ENCODE assay signal across 8 cellular contexts in the genomic region with DNA sequence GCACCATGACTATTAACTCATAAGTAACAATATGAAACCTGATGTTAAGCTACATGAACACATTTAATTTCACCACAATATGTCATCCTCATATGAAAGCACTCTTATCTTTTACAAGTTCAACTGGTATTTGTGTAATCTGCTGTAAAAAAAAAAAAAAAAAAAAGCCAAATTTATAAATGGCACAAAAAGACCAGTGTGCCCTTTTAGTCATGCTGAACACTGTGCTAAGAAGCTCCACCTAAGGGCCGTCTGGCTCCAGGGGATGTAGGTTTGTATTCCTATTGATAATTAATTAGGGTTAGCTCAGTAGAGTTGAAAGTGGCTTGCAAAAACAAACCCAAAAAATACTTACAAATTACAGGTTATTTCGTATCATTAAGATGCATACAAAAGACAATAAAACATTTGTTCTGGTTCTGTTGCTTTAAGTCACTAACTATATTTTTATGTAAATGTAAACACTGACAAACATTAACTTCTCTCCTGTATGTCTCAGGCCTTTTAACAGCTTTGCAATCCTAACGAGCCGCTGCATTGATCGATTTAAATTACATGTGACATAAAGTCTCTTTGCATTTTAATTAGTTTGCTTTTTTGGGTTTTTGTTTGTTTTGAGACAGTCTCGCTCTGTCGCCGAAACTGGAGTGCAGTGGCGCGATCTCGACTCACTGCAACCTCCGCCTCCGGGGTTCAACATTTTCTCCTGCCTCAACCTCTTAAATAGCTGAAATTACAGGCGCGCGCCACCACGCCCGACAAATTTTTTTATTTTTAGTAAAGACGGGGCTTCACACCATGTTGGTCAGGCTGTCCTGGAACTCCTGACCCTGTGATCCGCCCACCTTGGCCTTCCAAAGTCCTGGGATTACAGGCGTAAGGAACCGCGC.
DNase-seq lines count a peak whose midpoint lies in the region; TF ChIP-seq lines count a peak whose summit lies in the region.

No MANE protein-coding gene starts in this region.

- peak overlapping the region; percentile 95 to 97 for H3K4me3 Mint-ChIP-seq in H9

- H3K9me3 ChIP-seq in BLaER1 (no peaks in the 10 kb centered on the region), H9 (ENCODE audit: control insufficient read depth, low read depth, low read length) (no peaks in the 10 kb centered on the region), mammary epithelial cell (replicated peaks; ENCODE audit: insufficient read depth, low read length) (no peaks in the 10 kb centered on the region), tibial artery (no peaks in the 10 kb centered on the region)

- intact Hi-C loops in mammary epithelial cell (cut with micrococcal nuclease) (loop anchor here (1.0 to 2.0 kb wide), 3 partner anchors 9 to 935 kb away; a partner anchor contains a TSS), tibial artery (cut with DNase I; ENCODE audit: low total_unique reads) (no loop called here)

- H4K8ac ChIP-seq in H9 (replicated peaks; ENCODE audit: insufficient read length, low read depth, low read length): no peak overlapping the region

- H3K36me3 Mint-ChIP-seq in H9 (ENCODE audit: insufficient read depth in 1 of 3, low read depth in 3 of 3): peaks cover 4 to 9% (median 6%) of the 10 kb centered on the region in 3 experiments; a peak in 5 of 7 replicates

- H4K91ac ChIP-seq in H9 (ENCODE audit: insufficient read length, low read depth, low read length): no peak overlapping the region

- no peak overlapping the region for H2BK5ac ChIP-seq in H9 (ENCODE audit: insufficient read length, low read length)

- H2BK120ac ChIP-seq in H9 (ENCODE audit: low read depth, low read length, poor library complexity, severe bottlenecking): no peak overlapping the region

- H2AFZ ChIP-seq in H9 (ENCODE audit: low read length): no peak overlapping the region
- no peak overlapping the region for H2AFZ ChIP-seq in mammary epithelial cell (ENCODE audit: low read depth, low read length)

- H3K9me3 Mint-ChIP-seq in H9: no peaks in the 10 kb centered on the region; a peak in 2 of 5 replicates

- no peak for TF ChIP-seq CTCF in H9 (conservative IDR thresholded peaks at IDR 0.05)
- TF ChIP-seq CTCF in mammary epithelial cell (conservative IDR thresholded peaks at IDR 0.05 in 1 of 2, IDR thresholded peaks at IDR 0.05 in 1 of 2; ENCODE audit: extremely low read depth in 1 of 2, insufficient read depth in 1 of 2, low read depth in 1 of 2, low read length in 2 of 2): peak in 1 of 2 donors; percentile 19
- no peak for TF ChIP-seq CTCF in tibial artery (IDR thresholded peaks at IDR 0.05)

- H3K27ac Mint-ChIP-seq in H9: peak overlapping the region; percentile 99 to 100 (median 100)

- H3K4me1 Mint-ChIP-seq in H9: peaks cover 29 to 32% of the 10 kb centered on the region in 2 experiments

- no peaks in the 10 kb centered on the region for H3K79me1 ChIP-seq in H9 (ENCODE audit: insufficient read depth, low read depth, low read length, poor library complexity, severe bottlenecking)

- H3K4me3 ChIP-seq in BLaER1 (peak overlapping the region; percentile 86), mammary epithelial cell (replicated peaks in 1 of 3; ENCODE audit: insufficient read depth in 1 of 3, low read depth in 2 of 3, low read length in 3 of 3) (peak overlapping the region; percentile 69 to 90 (median 87)), tibial artery (peak overlapping the region; percentile 63 to 65)

- H3K27ac ChIP-seq in BLaER1: peak overlapping the region; percentile 98
- H3K27ac ChIP-seq in H9 (ENCODE audit: insufficient read length, low read depth, low read length): peak overlapping the region; percentile 90
- peak overlapping the region; percentile 87 for H3K27ac ChIP-seq in mammary epithelial cell (ENCODE audit: insufficient read depth, low read depth, low read length)
- H3K27ac ChIP-seq in tibial artery: peak overlapping the region; percentile 90 to 93

- no peak overlapping the region for H2BK15ac ChIP-seq in H9 (ENCODE audit: low read depth, low read length)

- H3K27me3 Mint-ChIP-seq in H9 (ENCODE audit: low read depth): peaks cover 10% of the 10 kb centered on the region; the same call in 1 of the 2 replicates

- H3K9ac ChIP-seq in BLaER1: peak overlapping the region; percentile 98
- peak overlapping the region; percentile 99 for H3K9ac ChIP-seq in H9 (ENCODE audit: extremely low read depth, insufficient read length, low read length)
- H3K9ac ChIP-seq in mammary epithelial cell (ENCODE audit: insufficient read depth, low read length): peak overlapping the region; percentile 90

- H3T11ph ChIP-seq in H9 (ENCODE audit: low read length): no peak overlapping the region

- H3K4me2 ChIP-seq in BLaER1 (peak overlapping the region; percentile 88), H9 (ENCODE audit: insufficient read depth, insufficient read length, low read length) (peak overlapping the region; percentile 64), mammary epithelial cell (ENCODE audit: insufficient read depth, low read depth, low read length) (peak overlapping the region; percentile 87)

- BruUV-seq in mammary epithelial cell (replicated peaks; lab: Mats Ljungman, UMichigan): no TSS peak

- H2AK5ac ChIP-seq in H9 (ENCODE audit: insufficient read length, low read length): no peak overlapping the region

- no peaks in the 10 kb centered on the region for H3K27me3 ChIP-seq in BLaER1
- no peaks in the 10 kb centered on the region for H3K27me3 ChIP-seq in H9 (ENCODE audit: insufficient read depth, low read length)
- H3K27me3 ChIP-seq in mammary epithelial cell (ENCODE audit: insufficient read depth, low read length): no peaks in the 10 kb centered on the region
- H3K27me3 ChIP-seq in tibial artery: no peaks in the 10 kb centered on the region

- peaks cover 4% of the 10 kb centered on the region for H3K23me2 ChIP-seq in H9 (ENCODE audit: insufficient read length, low read depth, low read length, poor library complexity, severe bottlenecking)

- in situ Hi-C loops in mammary epithelial cell (cut with MboI; ENCODE audit: low sequenced_read_pairs in 2 of 2): no loop called here

- no peak overlapping the region for H2BK12ac ChIP-seq in H9 (ENCODE audit: insufficient read length, low read depth, low read length)

- H3K23ac ChIP-seq in H9 (ENCODE audit: insufficient read length, low read depth, low read length): no peak overlapping the region

- H3K79me2 ChIP-seq in H9 (ENCODE audit: insufficient read depth, low read length): no peaks in the 10 kb centered on the region
- peaks cover 8% of the 10 kb centered on the region for H3K79me2 ChIP-seq in mammary epithelial cell (ENCODE audit: insufficient read depth, low read length)

- H3K4ac ChIP-seq in H9 (ENCODE audit: low read depth, low read length): no peak overlapping the region

- WGBS in H9 (ENCODE audit: extremely low coverage, insufficient read length, low lambda C conversion rate): no CpG with 5 or more reads among the region's 23 CpGs
- 1% methylated on average over 23 of the region's 23 CpGs for WGBS in mammary epithelial cell (ENCODE audit: low coverage, missing lambda C conversion rate)

- H2BK20ac ChIP-seq in H9 (ENCODE audit: low read depth, low read length, poor library complexity, severe bottlenecking): no peak overlapping the region

- H4K20me1 ChIP-seq in BLaER1: peaks cover 44% of the 10 kb centered on the region
- H4K20me1 ChIP-seq in H9 (ENCODE audit: control insufficient read depth, insufficient read depth, insufficient read length): no peaks in the 10 kb centered on the region
- no peaks in the 10 kb centered on the region for H4K20me1 ChIP-seq in mammary epithelial cell (ENCODE audit: insufficient read depth, low read length)

- DNase-seq in H9 (peak; percentile 56), RKO (ENCODE audit: low spot score) (peak; percentile 76), mammary epithelial cell (peak; percentile 45), lung microvascular endothelial cell (ENCODE audit: low read depth in 2 of 2) (peak; percentile 27 to 41), tibial artery (no peak), 8988T (no peak), NCI-H510A treated with DMSO at 0.1 percent for 48 hours (lab: John Stamatoyannopoulos, UW) (no peak)

- H4K5ac ChIP-seq in H9 (ENCODE audit: insufficient read length, low read depth, low read length): no peak overlapping the region

- H3K56ac ChIP-seq in H9 (ENCODE audit: insufficient read length, low read depth, low read length): no peak overlapping the region

- H3K4me1 ChIP-seq in BLaER1 (peaks cover 39% of the 10 kb centered on the region), H9 (ENCODE audit: insufficient read depth, low read length) (no peaks in the 10 kb centered on the region), mammary epithelial cell (ENCODE audit: insufficient read depth, low read length) (peaks cover 8% of the 10 kb centered on the region), tibial artery (peaks cover 0 to 36% (median 5%) of the 10 kb centered on the region in 4 donors)

- peak overlapping the region; percentile 99; the same call in 1 of the 2 replicates for H3K14ac ChIP-seq in H9 (ENCODE audit: insufficient read depth, low read length)

- CTCF ChIA-PET in mammary epithelial cell (lab: Charles Lee; ENCODE audit: low non-redundant PET): no interaction called here

- dilution Hi-C loops in mammary epithelial cell (cut with HindIII; ENCODE audit: low sequenced_read_pairs): loop anchor here (5.0 to 25.0 kb wide), 4 partner anchors 36 to 939 kb away; a partner anchor contains a TSS

- H3K36me3 ChIP-seq in BLaER1 (no peaks in the 10 kb centered on the region), mammary epithelial cell (ENCODE audit: insufficient read depth, low read length) (no peaks in the 10 kb centered on the region), tibial artery (no peaks in the 10 kb centered on the region)

- peak overlapping the region; percentile 94 for H3K18ac ChIP-seq in H9 (ENCODE audit: insufficient read length, low read depth, low read length)

Comparison
In these comparisons a context has a peak if more than half of its experiments do, and no peak if none do; other contexts are left out.
1. DNase-seq: peak in H9 (single experiment), RKO (single experiment), mammary epithelial cell (single experiment) and lung microvascular endothelial cell (2 of 2); none in tibial artery (0 of 2), 8988T (single experiment) and NCI-H510A treated with DMSO at 0.1 percent for 48 hours (single experiment).
2. Peak in every context shown above with its lines, with median percentiles within 50 percentile points of each other: H3K27ac ChIP-seq, H3K4me2 ChIP-seq, H3K4me3 ChIP-seq and H3K9ac ChIP-seq.